ENCODE assay signal across 8 cellular contexts in genomic region chrX:46796574-46797191, GRCh38. TPM values are rescaled to one million over a fixed set of nuclear protein-coding genes. Genes with fewer than 3 reads are reported as not detected.
DNase-seq lines count a peak whose midpoint lies in the region; ATAC-seq and TF ChIP-seq lines count a peak whose summit lies in the region.

No MANE protein-coding gene starts in this region.

- DNase-seq in CMK (ENCODE audit: low read depth), result peak; percentile 45
- peak; percentile 5 for DNase-seq in GOT3 (lab: John Stamatoyannopoulos, UW)
- DNase-seq in NCI-H345 (lab: John Stamatoyannopoulos, UW), result peak; percentile 77
- peak; percentile 56 to 70 for DNase-seq in activated CD4-positive, alpha-beta T cell treated with anti-CD3 and anti-CD28 coated beads for 4 hours
- DNase-seq in choroid plexus epithelial cell (ENCODE audit: low read depth), result peak; percentile 81
- peak; percentile 63 to 94 for DNase-seq in lower leg skin (ENCODE audit: low spot score in 2 of 2)
- DNase-seq in stimulated activated CD8-positive, alpha-beta memory T cell treated with anti-CD3 and anti-CD28 coated beads, Interleukin-12 subunit alpha, Interleukin-12 subunit beta, amount 100 ng/mL, for 24 hours (ENCODE audit: extremely low read depth), result peak; percentile 27

- intact Hi-C loops in lower leg skin (cut with DNase I; ENCODE audit: low total_unique reads), result no loop called here

- no peak for TF ChIP-seq POLR2A in lower leg skin (IDR thresholded peaks at IDR 0.05)

- WGBS in lower leg skin, 2 donors, result 43 to 49% methylated on average over 8 of the region's 8 CpGs

- TF ChIP-seq CTCF in choroid plexus epithelial cell (conservative IDR thresholded peaks at IDR 0.05; ENCODE audit: low read depth, low read length) (peak; percentile 83), lower leg skin (IDR thresholded peaks at IDR 0.05) (no peak)

- no peak overlapping the region for H3K4me3 ChIP-seq in choroid plexus epithelial cell (ENCODE audit: low read depth, low read length)
- H3K4me3 ChIP-seq in lower leg skin (ENCODE audit: low read depth, poor library complexity, severe bottlenecking), result no peak overlapping the region

- no peak for ATAC-seq in HG03520 (IDR thresholded peaks at IDR 0.05; ENCODE audit: unreplicated experiment)

RNA-seq across cellular contexts. Expression of gene SLC9A7, which starts 37.8 kb away (rescaled TPM):
- 1 to 10 TPM; 3.6 to 10.0 (median 6.8) TPM for total RNA-seq in lower leg skin

RNA-seq across cellular contexts. Expression of gene RP2, which starts 40.2 kb away (rescaled TPM):
- total RNA-seq in lower leg skin, result 1 to 10 TPM; 3.2 to 7.1 (median 5.7) TPM

Comparison
In these comparisons a context has a peak if more than half of its experiments do, and no peak if none do; other contexts are left out.
1. DNase-seq: peak in every context shown above with its lines; median percentile 81 in choroid plexus epithelial cell; 78 in lower leg skin; 77 in NCI-H345; 63 in activated CD4-positive, alpha-beta T cell treated with anti-CD3 and anti-CD28 coated beads for 4 hours; 45 in CMK; 27 in stimulated activated CD8-positive, alpha-beta memory T cell treated with anti-CD3 and anti-CD28 coated beads, Interleukin-12 subunit alpha, Interleukin-12 subunit beta, amount 100 ng/mL, for 24 hours; 5 in GOT3.